In genomic region chr7:155490697-155491628, GRCh38 we compare ENCODE assay signal across 8 cellular contexts. TPM values are rescaled to one million over a fixed set of nuclear protein-coding genes. Genes with fewer than 3 reads are reported as not detected.
A peak's percentile ranks its signal among the peaks of the same experiment; 100 is the strongest.
DNase-seq lines count a peak whose midpoint lies in the region; ATAC-seq and TF ChIP-seq lines count a peak whose summit lies in the region.

No MANE protein-coding gene starts in this region.

- H3K4me3 Mint-ChIP-seq in activated CD8-positive, alpha-beta T cell treated with anti-CD3 and anti-CD28 coated beads for 36 hours, result peak overlapping the region; percentile 71

- DNase-seq in AG08396 (ENCODE audit: low spot score) (peak; percentile 64), hepatic stellate cell (ENCODE audit: low spot score) (peak; percentile 42), sciatic nerve (ENCODE audit: low spot score) (peak; percentile 72), NCI-H510A treated with DMSO at 0.1 percent for 48 hours (lab: John Stamatoyannopoulos, UW) (no peak), NCI-H1436 treated with DMSO at 0.1 percent for 48 hours (lab: John Stamatoyannopoulos, UW) (no peak)
- DNase-seq in activated CD8-positive, alpha-beta T cell treated with anti-CD3 and anti-CD28 coated beads for 36 hours, result peak; percentile 69

- POLR2A ChIA-PET in activated CD8-positive, alpha-beta T cell treated with anti-CD3 and anti-CD28 coated beads for 36 hours (lab: Charles Lee), result no interaction called here

- peaks cover 18% of the 10 kb centered on the region for H3K4me1 Mint-ChIP-seq in activated CD8-positive, alpha-beta T cell treated with anti-CD3 and anti-CD28 coated beads for 36 hours (ENCODE audit: low read depth)

- CTCF ChIA-PET in activated CD8-positive, alpha-beta T cell treated with anti-CD3 and anti-CD28 coated beads for 36 hours (lab: Charles Lee), result interaction anchor here (1.0 kb wide), 1 partner anchor 564 kb away, joined by 4 read pairs; no protein-coding TSS in a partner anchor

- no peaks in the 10 kb centered on the region for H3K9me3 Mint-ChIP-seq in activated CD8-positive, alpha-beta T cell treated with anti-CD3 and anti-CD28 coated beads for 36 hours

- TF ChIP-seq CTCF in activated CD8-positive, alpha-beta T cell treated with anti-CD3 and anti-CD28 coated beads for 36 hours (IDR thresholded peaks at IDR 0.05), result no peak

- H3K27me3 Mint-ChIP-seq in activated CD8-positive, alpha-beta T cell treated with anti-CD3 and anti-CD28 coated beads for 36 hours, result peaks cover 20% of the 10 kb centered on the region

- intact Hi-C loops in activated CD8-positive, alpha-beta T cell treated with anti-CD3 and anti-CD28 coated beads for 36 hours (cut with micrococcal nuclease), result no loop called here
- intact Hi-C loops in sciatic nerve (cut with DNase I), result no loop called here

- H3K27ac Mint-ChIP-seq in activated CD8-positive, alpha-beta T cell treated with anti-CD3 and anti-CD28 coated beads for 36 hours, result peak overlapping the region; percentile 83

- H3K36me3 Mint-ChIP-seq in activated CD8-positive, alpha-beta T cell treated with anti-CD3 and anti-CD28 coated beads for 36 hours (ENCODE audit: low read depth), result peaks cover 2% of the 10 kb centered on the region

- ATAC-seq in GM18870 (IDR thresholded peaks at IDR 0.05; ENCODE audit: unreplicated experiment) (peak; percentile 85), HG03045 (IDR thresholded peaks at IDR 0.05; ENCODE audit: unreplicated experiment) (peak; percentile 83), sciatic nerve (peak; percentile 85)
- peak; percentile 93 for ATAC-seq in activated CD8-positive, alpha-beta T cell treated with anti-CD3 and anti-CD28 coated beads for 36 hours

RNA-seq across cellular contexts. Expression of gene EN2, which starts 33.0 kb away (rescaled TPM):
- not detected for total RNA-seq in activated CD8-positive, alpha-beta T cell treated with anti-CD3 and anti-CD28 coated beads for 36 hours
- total RNA-seq in sciatic nerve, result not detected

RNA-seq across cellular contexts. Expression of gene CNPY1, which starts 55.4 kb away (rescaled TPM):
- not detected for total RNA-seq in activated CD8-positive, alpha-beta T cell treated with anti-CD3 and anti-CD28 coated beads for 36 hours
- not detected for total RNA-seq in sciatic nerve

Comparison
In these comparisons a context has a peak if more than half of its experiments do, and no peak if none do; other contexts are left out.
1. DNase-seq: peak in AG08396 (single experiment), activated CD8-positive, alpha-beta T cell treated with anti-CD3 and anti-CD28 coated beads for 36 hours (single experiment), hepatic stellate cell (single experiment) and sciatic nerve (single experiment); none in NCI-H510A treated with DMSO at 0.1 percent for 48 hours (single experiment) and NCI-H1436 treated with DMSO at 0.1 percent for 48 hours (single experiment).
2. Peak in every context shown above with its lines, with median percentiles within 50 percentile points of each other: ATAC-seq.